In the genomic region with DNA sequence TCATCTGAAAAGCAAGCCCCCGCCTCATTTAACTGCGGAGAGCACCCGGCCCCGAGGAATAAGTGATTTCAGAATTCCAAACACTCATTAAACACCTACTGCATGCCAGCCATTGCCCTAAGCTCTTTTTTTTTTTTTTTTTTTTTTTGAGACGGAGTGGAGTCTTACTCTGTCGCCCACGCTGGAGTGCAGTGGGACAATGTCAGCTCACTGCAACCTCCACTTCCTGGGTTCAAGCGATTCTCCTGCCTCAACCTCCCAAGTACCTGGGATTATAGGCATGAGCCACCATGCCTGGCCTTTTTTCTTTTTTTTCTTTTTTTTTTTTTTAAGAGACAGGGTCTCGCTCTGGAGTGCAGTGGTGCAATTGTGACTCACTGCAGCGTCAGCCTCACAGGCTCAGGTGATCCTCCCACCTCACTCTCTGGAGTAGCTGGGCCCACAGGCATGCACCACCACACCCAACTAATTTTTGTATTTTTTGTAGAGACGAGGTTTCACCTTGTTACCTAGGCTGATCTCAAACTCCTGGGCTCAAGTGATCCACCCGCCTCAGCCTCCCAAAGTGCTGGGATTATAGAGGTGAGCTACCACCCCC, we compare ENCODE assay signal across 1 cellular context.
A peak's percentile ranks its signal among the peaks of the same experiment; 100 is the strongest.
TF ChIP-seq lines count a peak whose summit lies in the region.

No MANE protein-coding gene starts in this region.

TF ChIP-seq in HEK293, 187 proteins besides CTCF, POLR2A, EP300 and RAD21 (continued from another document):
- TF ChIP-seq, protein P1, sequence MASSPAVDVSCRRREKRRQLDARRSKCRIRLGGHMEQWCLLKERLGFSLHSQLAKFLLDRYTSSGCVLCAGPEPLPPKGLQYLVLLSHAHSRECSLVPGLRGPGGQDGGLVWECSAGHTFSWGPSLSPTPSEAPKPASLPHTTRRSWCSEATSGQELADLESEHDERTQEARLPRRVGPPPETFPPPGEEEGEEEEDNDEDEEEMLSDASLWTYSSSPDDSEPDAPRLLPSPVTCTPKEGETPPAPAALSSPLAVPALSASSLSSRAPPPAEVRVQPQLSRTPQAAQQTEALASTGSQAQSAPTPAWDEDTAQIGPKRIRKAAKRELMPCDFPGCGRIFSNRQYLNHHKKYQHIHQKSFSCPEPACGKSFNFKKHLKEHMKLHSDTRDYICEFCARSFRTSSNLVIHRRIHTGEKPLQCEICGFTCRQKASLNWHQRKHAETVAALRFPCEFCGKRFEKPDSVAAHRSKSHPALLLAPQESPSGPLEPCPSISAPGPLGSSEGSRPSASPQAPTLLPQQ (tag by site-specific recombination; IDR thresholded peaks at IDR 0.05), result peak; percentile 39; the same call in 1 of the 2 replicates
- TF ChIP-seq EGR2 (tag by site-specific recombination; IDR thresholded peaks at IDR 0.05; ENCODE audit: low read depth) (peak; percentile 52; the same call in 1 of the 2 replicates), ZFP69B (tag by site-specific recombination; IDR thresholded peaks at IDR 0.05) (peak; percentile 75)
TF ChIP-seq in HEK293: peak in this region for 8; not testable (repeated sequence) for 179.
